ENCODE assay signal across 8 cellular contexts in genomic region chr4:112523764-112524505, GRCh38. TPM values are rescaled to one million over a fixed set of nuclear protein-coding genes. Genes with fewer than 3 reads are reported as not detected.
DNase-seq lines count a peak whose midpoint lies in the region; ATAC-seq and TF ChIP-seq lines count a peak whose summit lies in the region.

No MANE protein-coding gene starts in this region.

- H3K27ac ChIP-seq in ACC112 (ENCODE audit: low read depth, low read length) (no peak overlapping the region), thoracic aorta (no peak overlapping the region)

- no peaks in the 10 kb centered on the region for H3K4me1 ChIP-seq in ACC112 (ENCODE audit: control insufficient read depth, insufficient read depth, low read length, unreplicated experiment)
- peaks cover 36% of the 10 kb centered on the region for H3K4me1 ChIP-seq in neuron (ENCODE audit: insufficient read depth, low read length)
- H3K4me1 ChIP-seq in thoracic aorta (ENCODE audit: control insufficient read depth in 1 of 2, low read depth in 2 of 2), result peaks cover 8 to 9% of the 10 kb centered on the region in 2 donors

- H3K4me3 ChIP-seq in ACC112 (ENCODE audit: low read depth, low read length) (peak overlapping the region; percentile 55), neuron (ENCODE audit: low read length) (peak overlapping the region; percentile 20), thoracic aorta (peak overlapping the region; percentile 66)

- no peak for TF ChIP-seq POLR2A in erythroblast (IDR thresholded peaks at IDR 0.05; ENCODE audit: low read length)

- peak; percentile 59 for DNase-seq in NCI-H510A (lab: John Stamatoyannopoulos, UW)
- peak; percentile 47 to 70 (median 52) for DNase-seq in activated CD8-positive, alpha-beta memory T cell treated with anti-CD3 and anti-CD28 coated beads for 48 hours (ENCODE audit: low read depth in 2 of 3, low spot score in 2 of 3)
- DNase-seq in erythroblast (lab: John Stamatoyannopoulos, UW), result peak; percentile 61 to 75
- no peak for DNase-seq in thoracic aorta (ENCODE audit: low spot score)

- H3K79me2 ChIP-seq in ACC112 (ENCODE audit: control insufficient read depth, insufficient read depth, low read length, unreplicated experiment), result no peaks in the 10 kb centered on the region

- peaks cover 80% of the 10 kb centered on the region for H3K27me3 ChIP-seq in ACC112 (ENCODE audit: insufficient read depth, low read length)
- peaks cover 43% of the 10 kb centered on the region for H3K27me3 ChIP-seq in neuron (ENCODE audit: insufficient read depth, low read length)
- peaks cover 38% of the 10 kb centered on the region for H3K27me3 ChIP-seq in thoracic aorta (replicated peaks; ENCODE audit: insufficient read depth)

- H2AFZ ChIP-seq in ACC112 (ENCODE audit: low read length, unreplicated experiment) (no peak overlapping the region), neuron (ENCODE audit: low read depth, low read length) (no peak overlapping the region)

- ATAC-seq in GM18868 (IDR thresholded peaks at IDR 0.05; ENCODE audit: unreplicated experiment) (peak; percentile 80), HG03097 (IDR thresholded peaks at IDR 0.05; ENCODE audit: low FRiP score, unreplicated experiment) (peak; percentile 90), thoracic aorta (ENCODE audit: insufficient number of reproducible peaks, low FRiP score, low read depth) (no peak)

- no peaks in the 10 kb centered on the region for H3K36me3 ChIP-seq in ACC112 (ENCODE audit: insufficient read depth, low read length)
- H3K36me3 ChIP-seq in neuron (ENCODE audit: insufficient read depth, low read length), result no peaks in the 10 kb centered on the region
- no peaks in the 10 kb centered on the region for H3K36me3 ChIP-seq in thoracic aorta

- TF ChIP-seq CTCF in thoracic aorta (IDR thresholded peaks at IDR 0.05), result peak; percentile 33

- H3K9me3 ChIP-seq in neuron (ENCODE audit: low read length) (no peaks in the 10 kb centered on the region), thoracic aorta (no peaks in the 10 kb centered on the region)

RNA-seq across cellular contexts. Expression of gene NEUROG2, which starts 8.0 kb away (rescaled TPM):
- total RNA-seq in thoracic aorta, result not detected
